Comparison of ENCODE assay signal across 19 cellular contexts in the genomic region with DNA sequence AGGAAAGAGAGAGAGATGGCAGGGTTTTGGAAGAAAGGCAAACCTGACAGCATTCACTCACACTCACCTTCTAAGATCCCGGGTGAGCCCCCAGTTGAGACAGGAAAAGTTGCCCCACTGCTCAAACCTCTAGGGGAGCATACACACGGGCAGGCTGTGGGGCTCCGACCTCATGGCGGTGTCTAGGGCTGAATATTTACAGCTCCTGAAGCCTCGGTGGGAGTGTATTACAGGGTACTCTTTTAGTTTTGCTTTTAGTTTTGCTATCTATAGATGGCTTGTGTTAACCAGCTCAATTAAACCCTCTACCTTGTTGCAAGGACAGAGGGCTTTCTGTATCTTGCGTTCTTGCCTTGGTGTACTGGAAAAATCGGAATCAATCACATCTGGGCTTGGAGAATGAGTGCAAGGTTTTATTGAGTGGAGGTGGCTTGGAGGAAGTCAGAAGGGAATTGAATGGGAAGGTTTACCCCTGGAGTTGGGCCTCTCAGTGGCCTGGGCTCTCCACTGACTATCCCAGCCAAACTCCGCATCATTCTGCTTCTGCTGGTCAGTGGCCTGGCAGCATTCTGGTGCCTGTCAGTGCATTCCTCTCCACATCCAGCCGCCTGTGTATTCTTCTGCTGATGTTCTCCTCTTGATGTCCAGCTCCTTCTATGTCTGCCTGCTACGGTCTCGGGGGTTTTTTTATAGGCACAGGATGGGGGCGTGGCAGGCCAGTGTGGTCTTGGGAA. TPM values are rescaled to one million over a fixed set of nuclear protein-coding genes. Genes with fewer than 3 reads are reported as not detected.
DNase-seq lines count a peak whose midpoint lies in the region; ATAC-seq and TF ChIP-seq lines count a peak whose summit lies in the region.
"Had no signal": no experiment of that assay in that cellular context is flagged by ENCODE, and none has a peak within 500 bp of the region (broad histone marks: within the 10 kb centered on the region; RNA-seq: fewer than 3 reads in every experiment).

No MANE protein-coding gene starts in this region.

- no peaks in the 10 kb centered on the region for H3K4me1 ChIP-seq in upper lobe of right lung
- H3K4me1 ChIP-seq: A549 had no signal

- H3K9me3 Mint-ChIP-seq in activated naive CD4-positive, alpha-beta T cell treated with anti-CD3 and anti-CD28 coated beads, Interleukin-2, amount 10 ng/mL, durations not matched to agents 7 days and 5 days, result no peaks in the 10 kb centered on the region
- H3K9me3 Mint-ChIP-seq in stimulated activated naive CD8-positive, alpha-beta T cell treated with anti-CD3 and anti-CD28 coated beads, Interleukin-15, Interleukin-2, amounts not matched to agents 100 ng/mL and 50 ng/mL, for 24 hours, result no peaks in the 10 kb centered on the region
- H3K9me3 Mint-ChIP-seq: activated CD4-positive, alpha-beta T cell treated with anti-CD3 and anti-CD28 coated beads, Interleukin-2, amount 10 ng/mL, durations not matched to agents 7 days and 5 days had no signal

- H3K36me3 ChIP-seq in upper lobe of right lung, result no peaks in the 10 kb centered on the region
- H3K36me3 ChIP-seq: left lung, thoracic aorta had no signal

- peaks cover 6% of the 10 kb centered on the region for H3K4me1 Mint-ChIP-seq in activated naive CD4-positive, alpha-beta T cell treated with anti-CD3 and anti-CD28 coated beads, Interleukin-2, amount 10 ng/mL, durations not matched to agents 7 days and 5 days
- H3K4me1 Mint-ChIP-seq in stimulated activated naive CD8-positive, alpha-beta T cell treated with anti-CD3 and anti-CD28 coated beads, Interleukin-15, Interleukin-2, amounts not matched to agents 100 ng/mL and 50 ng/mL, for 24 hours (ENCODE audit: low read depth), result peaks cover 3% of the 10 kb centered on the region

- H3K9me3 ChIP-seq in upper lobe of right lung, result no peaks in the 10 kb centered on the region
- H3K9me3 ChIP-seq: A549, left lung, thoracic aorta had no signal

- TF ChIP-seq CTCF in upper lobe of right lung (IDR thresholded peaks at IDR 0.05), result no peak

- H3K27me3 Mint-ChIP-seq in activated naive CD4-positive, alpha-beta T cell treated with anti-CD3 and anti-CD28 coated beads, Interleukin-2, amount 10 ng/mL, durations not matched to agents 7 days and 5 days, result no peaks in the 10 kb centered on the region
- no peaks in the 10 kb centered on the region for H3K27me3 Mint-ChIP-seq in stimulated activated naive CD8-positive, alpha-beta T cell treated with anti-CD3 and anti-CD28 coated beads, Interleukin-15, Interleukin-2, amounts not matched to agents 100 ng/mL and 50 ng/mL, for 24 hours
- H3K27me3 Mint-ChIP-seq: activated CD4-positive, alpha-beta T cell treated with anti-CD3 and anti-CD28 coated beads, Interleukin-2, amount 10 ng/mL, durations not matched to agents 7 days and 5 days; activated naive CD8-positive, alpha-beta T cell had no signal

- H3K27ac ChIP-seq in upper lobe of right lung, result no peak overlapping the region
- H3K27ac ChIP-seq: A549, KMS-11, left lung, thoracic aorta had no signal

- H3K4me3 Mint-ChIP-seq in activated naive CD4-positive, alpha-beta T cell treated with anti-CD3 and anti-CD28 coated beads, Interleukin-2, amount 10 ng/mL, durations not matched to agents 7 days and 5 days, result no peak overlapping the region
- H3K4me3 Mint-ChIP-seq in stimulated activated naive CD8-positive, alpha-beta T cell treated with anti-CD3 and anti-CD28 coated beads, Interleukin-15, Interleukin-2, amounts not matched to agents 100 ng/mL and 50 ng/mL, for 24 hours, result peak overlapping the region; percentile 18
- H3K4me3 Mint-ChIP-seq: activated CD4-positive, alpha-beta T cell treated with anti-CD3 and anti-CD28 coated beads, Interleukin-2, amount 10 ng/mL, durations not matched to agents 7 days and 5 days; activated naive CD8-positive, alpha-beta T cell; GM23338 had no signal

- H3K36me3 Mint-ChIP-seq in activated naive CD4-positive, alpha-beta T cell treated with anti-CD3 and anti-CD28 coated beads, Interleukin-2, amount 10 ng/mL, durations not matched to agents 7 days and 5 days, result no peaks in the 10 kb centered on the region
- H3K36me3 Mint-ChIP-seq in stimulated activated naive CD8-positive, alpha-beta T cell treated with anti-CD3 and anti-CD28 coated beads, Interleukin-15, Interleukin-2, amounts not matched to agents 100 ng/mL and 50 ng/mL, for 24 hours (ENCODE audit: low read depth), result no peaks in the 10 kb centered on the region

- peak; percentile 24 for DNase-seq in activated naive CD4-positive, alpha-beta T cell treated with anti-CD3 and anti-CD28 coated beads, Interleukin-2, amount 10 ng/mL, durations not matched to agents 7 days and 5 days
- DNase-seq in activated naive CD4-positive, alpha-beta T cell (lab: John Stamatoyannopoulos, UW), result no peak
- no peak for DNase-seq in NCI-H1092 (lab: John Stamatoyannopoulos, UW)
- DNase-seq in glomerular visceral epithelial cell (ENCODE audit: extremely low spot score), result no peak
- no peak for DNase-seq in upper lobe of right lung
- DNase-seq: activated CD4-positive, alpha-beta T cell treated with anti-CD3 and anti-CD28 coated beads, Interleukin-2, amount 10 ng/mL, durations not matched to agents 7 days and 5 days; cortex of kidney; foreskin fibroblast; NCI-H226; SHP77 treated with DMSO at 0.1 percent for 48 hours had no signal

- H3K4me3 ChIP-seq in upper lobe of right lung, result no peak overlapping the region
- H3K4me3 ChIP-seq: A549, GM23338, left lung, thoracic aorta had no signal

- peak; percentile 86 for ATAC-seq in HG02571 (IDR thresholded peaks at IDR 0.05; ENCODE audit: unreplicated experiment)
- peak; percentile 91 for ATAC-seq in HG03354 (IDR thresholded peaks at IDR 0.05; ENCODE audit: poor library complexity, severe bottlenecking, unreplicated experiment)
- ATAC-seq in upper lobe of right lung, result no peak
- ATAC-seq: A549, GM23338, left lung had no signal

- H3K27ac Mint-ChIP-seq in activated naive CD4-positive, alpha-beta T cell treated with anti-CD3 and anti-CD28 coated beads, Interleukin-2, amount 10 ng/mL, durations not matched to agents 7 days and 5 days, result no peak overlapping the region
- H3K27ac Mint-ChIP-seq in stimulated activated naive CD8-positive, alpha-beta T cell treated with anti-CD3 and anti-CD28 coated beads, Interleukin-15, Interleukin-2, amounts not matched to agents 100 ng/mL and 50 ng/mL, for 24 hours, result no peak overlapping the region
- H3K27ac Mint-ChIP-seq: activated CD4-positive, alpha-beta T cell treated with anti-CD3 and anti-CD28 coated beads, Interleukin-2, amount 10 ng/mL, durations not matched to agents 7 days and 5 days; activated naive CD8-positive, alpha-beta T cell; GM23338 had no signal

- CTCF ChIA-PET in activated naive CD4-positive, alpha-beta T cell treated with anti-CD3 and anti-CD28 coated beads, Interleukin-2, amount 10 ng/mL, durations not matched to agents 7 days and 5 days (lab: Charles Lee), result interaction anchor here (1.3 to 1.8 kb wide), 2 partner anchors 9 to 14 kb away, joined by 3 to 14 read pairs; a partner anchor contains a TSS

- intact Hi-C loops in upper lobe of right lung (cut with DNase I), result no loop called here

- H3K27me3 ChIP-seq in upper lobe of right lung, result no peaks in the 10 kb centered on the region
- H3K27me3 ChIP-seq: left lung had no signal

RNA-seq across cellular contexts. Expression of a gene that starts 10.1 kb away (rescaled TPM):
- total RNA-seq in upper lobe of right lung, result 38.1 TPM

RNA-seq across cellular contexts. Expression of a gene that starts 15.3 kb away (rescaled TPM):
- total RNA-seq in upper lobe of right lung, result 64.8 TPM
